18 cellular contexts compared by ENCODE assay signal in genomic region chr11:129709801-129710398, GRCh38.
"Had no signal": no experiment of that assay in that cellular context is flagged by ENCODE, and none has a peak within 500 bp of the region (broad histone marks: within the 10 kb centered on the region; RNA-seq: fewer than 3 reads in every experiment).

No MANE protein-coding gene starts in this region.

- H3K27me3 Mint-ChIP-seq: activated CD4-positive, alpha-beta memory T cell treated with anti-CD3 and anti-CD28 coated beads for 36 hours had no signal

- H3K27ac ChIP-seq: breast epithelium, colonic mucosa, heart right ventricle, lower lobe of right lung, upper lobe of right lung had no signal

- H3K27me3 ChIP-seq: breast epithelium, colonic mucosa had no signal

- H3K4me1 Mint-ChIP-seq: activated naive CD8-positive, alpha-beta T cell treated with anti-CD3 and anti-CD28 coated beads for 36 hours; neural crest cell had no signal

- H3K4me1 ChIP-seq: breast epithelium, colonic mucosa, heart right ventricle, lower lobe of right lung, upper lobe of right lung had no signal

- H3K4me3 Mint-ChIP-seq: activated CD4-positive, alpha-beta memory T cell treated with anti-CD3 and anti-CD28 coated beads for 36 hours; activated naive CD8-positive, alpha-beta T cell treated with anti-CD3 and anti-CD28 coated beads for 36 hours; naive thymus-derived CD4-positive, alpha-beta T cell; neural crest cell had no signal

- H3K36me3 ChIP-seq: breast epithelium, colonic mucosa, heart right ventricle, lower lobe of right lung, upper lobe of right lung had no signal

- H3K27ac Mint-ChIP-seq: activated CD4-positive, alpha-beta memory T cell treated with anti-CD3 and anti-CD28 coated beads for 36 hours; activated naive CD8-positive, alpha-beta T cell treated with anti-CD3 and anti-CD28 coated beads for 36 hours; naive thymus-derived CD4-positive, alpha-beta T cell had no signal

- DNase-seq: activated CD4-positive, alpha-beta memory T cell treated with anti-CD3 and anti-CD28 coated beads for 36 hours; activated CD4-positive, alpha-beta T cell treated with anti-CD3 and anti-CD28 coated beads for 48 hours; activated naive CD4-positive, alpha-beta T cell treated with Interleukin-2 at 50 U/mL for 16 hours; activated naive CD8-positive, alpha-beta T cell treated with anti-CD3 and anti-CD28 coated beads for 36 hours; activated T-cell treated with anti-CD3 and anti-CD28 coated beads, Interleukin-2, amount 50 U/mL, for 1 hour; amniotic stem cell; colonic mucosa; heart right ventricle; lower lobe of right lung; mesendoderm; naive thymus-derived CD4-positive, alpha-beta T cell; occipital lobe; posterior cingulate gyrus; stimulated activated CD4-positive, alpha-beta T cell treated with anti-CD3 and anti-CD28 coated beads, Interleukin-1b, Interleukin-23, amount 100 ng/mL, for 48 hours; upper lobe of right lung had no signal

- H3K9me3 Mint-ChIP-seq: activated CD4-positive, alpha-beta memory T cell treated with anti-CD3 and anti-CD28 coated beads for 36 hours; activated naive CD8-positive, alpha-beta T cell treated with anti-CD3 and anti-CD28 coated beads for 36 hours had no signal

- ATAC-seq: heart right ventricle; lower lobe of right lung; naive thymus-derived CD4-positive, alpha-beta T cell; SK-N-SH treated with all-trans-retinoic acid at 6 μM for 48 hours; upper lobe of right lung had no signal

- H3K9me3 ChIP-seq: breast epithelium, colonic mucosa, heart right ventricle, lower lobe of right lung, upper lobe of right lung had no signal

- H3K36me3 Mint-ChIP-seq: activated CD4-positive, alpha-beta memory T cell treated with anti-CD3 and anti-CD28 coated beads for 36 hours; activated naive CD8-positive, alpha-beta T cell treated with anti-CD3 and anti-CD28 coated beads for 36 hours had no signal

- H3K4me3 ChIP-seq: breast epithelium, colonic mucosa, heart right ventricle, lower lobe of right lung, upper lobe of right lung had no signal
